In genomic region chr10:35540296-35541164, GRCh38 we compare ENCODE assay signal across 26 cellular contexts.
DNase-seq lines count a peak whose midpoint lies in the region; ATAC-seq lines count a peak whose summit lies in the region.
"Had no signal": no experiment of that assay in that cellular context is flagged by ENCODE, and none has a peak within 500 bp of the region (broad histone marks: within the 10 kb centered on the region; RNA-seq: fewer than 3 reads in every experiment).

No MANE protein-coding gene starts in this region.

- H3K4me1 Mint-ChIP-seq in activated T-cell treated with anti-CD3 and anti-CD28 coated beads, Interleukin-2, amount 50 U/mL, for 72 hours (ENCODE audit: low read depth), result peaks cover 43% of the 10 kb centered on the region
- H3K4me1 Mint-ChIP-seq in stimulated activated effector memory CD8-positive, alpha-beta T cell treated with anti-CD3 and anti-CD28 coated beads, Interleukin-12 subunit alpha, Interleukin-12 subunit beta, amount 100 ng/mL, for 72 hours, result peaks cover 42% of the 10 kb centered on the region

- peak overlapping the region; percentile 41 to 90 for H3K4me3 Mint-ChIP-seq in activated T-cell treated with anti-CD3 and anti-CD28 coated beads, Interleukin-2, amount 50 U/mL, for 72 hours
- H3K4me3 Mint-ChIP-seq in stimulated activated effector memory CD8-positive, alpha-beta T cell treated with anti-CD3 and anti-CD28 coated beads, Interleukin-12 subunit alpha, Interleukin-12 subunit beta, amount 100 ng/mL, for 72 hours, result peak overlapping the region; percentile 47
- H3K4me3 Mint-ChIP-seq: endodermal cell, neural progenitor cell had no signal

- peak overlapping the region; percentile 95 for H3K27ac Mint-ChIP-seq in activated T-cell treated with anti-CD3 and anti-CD28 coated beads, Interleukin-2, amount 50 U/mL, for 72 hours
- H3K27ac Mint-ChIP-seq in stimulated activated effector memory CD8-positive, alpha-beta T cell treated with anti-CD3 and anti-CD28 coated beads, Interleukin-12 subunit alpha, Interleukin-12 subunit beta, amount 100 ng/mL, for 72 hours, result peak overlapping the region; percentile 78
- H3K27ac Mint-ChIP-seq: endodermal cell, neural progenitor cell had no signal

- DNase-seq in activated T-cell treated with anti-CD3 and anti-CD28 coated beads, Interleukin-2, amount 50 U/mL, for 72 hours, result no peak
- no peak for DNase-seq in activated T-cell treated with anti-CD3 and anti-CD28 coated beads, Interleukin-2, amount 50 U/mL, for 1 hour
- peak; percentile 92 for DNase-seq in OCI-M1 (lab: John Stamatoyannopoulos, UW)
- DNase-seq in amniotic epithelial cell (ENCODE audit: low read depth), result peak; percentile 88
- no peak for DNase-seq in stimulated activated effector memory CD8-positive, alpha-beta T cell treated with anti-CD3 and anti-CD28 coated beads, Interleukin-12 subunit alpha, Interleukin-12 subunit beta, amount 100 ng/mL, for 72 hours (ENCODE audit: low spot score in 2 of 2)
- no peak for DNase-seq in NCI-H146 treated with DMSO at 0.1 percent for 48 hours (lab: John Stamatoyannopoulos, UW; ENCODE audit: unreplicated experiment)
- DNase-seq in dedifferentiated amniotic fluid mesenchymal stem cell (ENCODE audit: extremely low spot score), result no peak
- DNase-seq: CD8-positive, alpha-beta memory T cell; DMS53; endodermal cell; GF-D8; Karpas-422; left ventricle myocardium inferior; NCI-H1105; NCI-H2107; NCI-H510A; psoas muscle; RPMI8226; stimulated activated CD4-positive, alpha-beta T cell treated with anti-CD3 and anti-CD28 coated beads, Interleukin-2, amount 100 ng/mL, for 24 hours; stimulated activated naive CD4-positive, alpha-beta T cell; T1000; tibial artery had no signal

- H3K9me3 Mint-ChIP-seq in activated T-cell treated with anti-CD3 and anti-CD28 coated beads, Interleukin-2, amount 50 U/mL, for 72 hours, result peaks cover 9 to 13% of the 10 kb centered on the region in 2 donors
- H3K9me3 Mint-ChIP-seq in stimulated activated effector memory CD8-positive, alpha-beta T cell treated with anti-CD3 and anti-CD28 coated beads, Interleukin-12 subunit alpha, Interleukin-12 subunit beta, amount 100 ng/mL, for 72 hours, result peaks cover 4% of the 10 kb centered on the region

- peaks cover 25 to 39% of the 10 kb centered on the region in 2 donors for H3K36me3 Mint-ChIP-seq in activated T-cell treated with anti-CD3 and anti-CD28 coated beads, Interleukin-2, amount 50 U/mL, for 72 hours (ENCODE audit: insufficient read depth in 2 of 2)
- H3K36me3 Mint-ChIP-seq in stimulated activated effector memory CD8-positive, alpha-beta T cell treated with anti-CD3 and anti-CD28 coated beads, Interleukin-12 subunit alpha, Interleukin-12 subunit beta, amount 100 ng/mL, for 72 hours, result peaks cover 4% of the 10 kb centered on the region

- peak; percentile 25 to 42 for ATAC-seq in activated T-cell treated with anti-CD3 and anti-CD28 coated beads, Interleukin-2, amount 50 U/mL, for 72 hours (replicated peaks in 1 of 2)
- peak; percentile 68 for ATAC-seq in stimulated activated effector memory CD8-positive, alpha-beta T cell treated with anti-CD3 and anti-CD28 coated beads, Interleukin-12 subunit alpha, Interleukin-12 subunit beta, amount 100 ng/mL, for 72 hours
- ATAC-seq in GM21619 (IDR thresholded peaks at IDR 0.05; ENCODE audit: unreplicated experiment), result no peak
- ATAC-seq: psoas muscle, SK-N-SH treated with all-trans-retinoic acid at 6 μM for 48 hours had no signal

- H3K27me3 Mint-ChIP-seq in activated T-cell treated with anti-CD3 and anti-CD28 coated beads, Interleukin-2, amount 50 U/mL, for 72 hours (ENCODE audit: low read depth), result no peaks in the 10 kb centered on the region
- H3K27me3 Mint-ChIP-seq: brain; CD8-positive, alpha-beta memory T cell had no signal

Comparison
In these comparisons a context has a peak if more than half of its experiments do, and no peak if none do; other contexts are left out.
1. DNase-seq: peak in OCI-M1 (single experiment) and amniotic epithelial cell (single experiment); none in activated T-cell treated with anti-CD3 and anti-CD28 coated beads, Interleukin-2, amount 50 U/mL, for 72 hours (0 of 2), activated T-cell treated with anti-CD3 and anti-CD28 coated beads, Interleukin-2, amount 50 U/mL, for 1 hour (single experiment), stimulated activated effector memory CD8-positive, alpha-beta T cell treated with anti-CD3 and anti-CD28 coated beads, Interleukin-12 subunit alpha, Interleukin-12 subunit beta, amount 100 ng/mL, for 72 hours (0 of 2), NCI-H146 treated with DMSO at 0.1 percent for 48 hours (single experiment) and dedifferentiated amniotic fluid mesenchymal stem cell (single experiment).